In the genomic region with DNA sequence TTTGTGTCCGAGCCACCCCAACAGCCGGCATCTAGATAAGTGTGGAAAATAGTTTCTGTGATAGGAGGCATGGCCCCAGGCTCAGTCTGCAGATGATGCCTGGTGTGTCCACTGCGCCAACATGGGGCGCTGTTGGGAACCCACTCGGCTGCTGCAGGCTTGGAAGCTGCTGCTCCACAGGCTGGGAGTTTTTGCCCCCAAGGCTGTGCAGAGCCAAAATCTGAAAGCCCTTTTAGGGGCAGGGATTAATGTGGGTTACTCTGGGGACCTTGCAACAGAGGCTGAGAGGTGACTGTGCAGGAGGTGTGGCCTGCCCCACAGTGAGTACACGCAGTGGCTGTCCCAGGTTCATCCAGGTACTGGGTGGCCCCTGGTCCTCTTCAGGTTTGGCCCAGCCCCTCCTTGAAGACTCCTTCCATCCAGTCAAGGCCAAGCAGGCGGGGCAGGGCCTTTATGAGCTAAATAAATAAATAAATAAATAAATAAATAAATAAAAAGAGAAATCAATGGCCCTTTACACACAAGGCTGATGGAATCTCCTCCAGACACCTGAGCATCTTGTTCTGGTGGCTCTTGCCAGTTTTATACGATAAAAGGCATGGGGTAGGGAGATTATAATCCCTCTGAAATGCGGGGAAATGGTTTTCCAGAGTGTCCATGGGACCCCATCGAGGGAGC, we compare ENCODE assay signal across 19 cellular contexts.
DNase-seq lines count a peak whose midpoint lies in the region; TF ChIP-seq lines count a peak whose summit lies in the region.
"Had no signal": no experiment of that assay in that cellular context is flagged by ENCODE, and none has a peak within 500 bp of the region (broad histone marks: within the 10 kb centered on the region; RNA-seq: fewer than 3 reads in every experiment).

No MANE protein-coding gene starts in this region.

- no peak overlapping the region for H3K27ac ChIP-seq in tibial artery
- H3K27ac ChIP-seq: esophagus squamous epithelium, left lung, prostate gland, suprapubic skin had no signal

- H3K4me3 Mint-ChIP-seq in activated naive CD4-positive, alpha-beta T cell treated with anti-CD3 and anti-CD28 coated beads, Interleukin-2, amount 10 ng/mL, durations not matched to agents 7 days and 5 days, result no peak overlapping the region

- intact Hi-C loops in tibial artery (cut with DNase I; ENCODE audit: low total_unique reads), result no loop called here

- H3K36me3 ChIP-seq in tibial artery, result peaks cover 6 to 56% (median 18%) of the 10 kb centered on the region in 3 donors
- H3K36me3 ChIP-seq: prostate gland had no signal

- no peaks in the 10 kb centered on the region for H3K9me3 Mint-ChIP-seq in activated naive CD4-positive, alpha-beta T cell treated with anti-CD3 and anti-CD28 coated beads, Interleukin-2, amount 10 ng/mL, durations not matched to agents 7 days and 5 days

- H3K4me3 ChIP-seq in tibial artery, result no peak overlapping the region
- H3K4me3 ChIP-seq: esophagus squamous epithelium, left lung, prostate gland, suprapubic skin had no signal

- peaks cover 31% of the 10 kb centered on the region for H3K4me1 Mint-ChIP-seq in activated naive CD4-positive, alpha-beta T cell treated with anti-CD3 and anti-CD28 coated beads, Interleukin-2, amount 10 ng/mL, durations not matched to agents 7 days and 5 days

- no peaks in the 10 kb centered on the region for H3K27me3 Mint-ChIP-seq in activated naive CD4-positive, alpha-beta T cell treated with anti-CD3 and anti-CD28 coated beads, Interleukin-2, amount 10 ng/mL, durations not matched to agents 7 days and 5 days

- H3K27ac Mint-ChIP-seq in activated naive CD4-positive, alpha-beta T cell treated with anti-CD3 and anti-CD28 coated beads, Interleukin-2, amount 10 ng/mL, durations not matched to agents 7 days and 5 days, result peak overlapping the region; percentile 37

- peaks cover 0 to 37% (median 24%) of the 10 kb centered on the region in 4 donors for H3K4me1 ChIP-seq in tibial artery

- CTCF ChIA-PET in activated naive CD4-positive, alpha-beta T cell treated with anti-CD3 and anti-CD28 coated beads, Interleukin-2, amount 10 ng/mL, durations not matched to agents 7 days and 5 days (lab: Charles Lee), result interaction anchor here (1.2 kb wide), 1 partner anchor 79 kb away, joined by 3 read pairs; no protein-coding TSS in a partner anchor

- H3K36me3 Mint-ChIP-seq in activated naive CD4-positive, alpha-beta T cell treated with anti-CD3 and anti-CD28 coated beads, Interleukin-2, amount 10 ng/mL, durations not matched to agents 7 days and 5 days, result peaks cover 63% of the 10 kb centered on the region

- in situ Hi-C loops in SK-MEL-5 (cut with HindIII; ENCODE audit: low pct_unique_long_range_greater_than_20kb, low sequenced_read_pairs), result no loop called here

- no peaks in the 10 kb centered on the region for H3K27me3 ChIP-seq in tibial artery
- H3K27me3 ChIP-seq: esophagus squamous epithelium, left lung, suprapubic skin had no signal

- no peaks in the 10 kb centered on the region for H3K9me3 ChIP-seq in tibial artery
- H3K9me3 ChIP-seq: esophagus squamous epithelium, left lung, prostate gland, suprapubic skin had no signal

- TF ChIP-seq CTCF in tibial artery (IDR thresholded peaks at IDR 0.05), result no peak

- DNase-seq in activated naive CD4-positive, alpha-beta T cell treated with anti-CD3 and anti-CD28 coated beads, Interleukin-2, amount 10 ng/mL, durations not matched to agents 7 days and 5 days, result no peak
- no peak for DNase-seq in activated naive CD4-positive, alpha-beta T cell (lab: John Stamatoyannopoulos, UW)
- peak; percentile 32 for DNase-seq in SK-MEL-5 (ENCODE audit: low read depth, low spot score)
- peak; percentile 61 for DNase-seq in iPS-NIHi11 (ENCODE audit: low spot score)
- peak; percentile 19 to 56 for DNase-seq in tibial artery
- DNase-seq in OCI-M2 (lab: John Stamatoyannopoulos, UW; ENCODE audit: unreplicated experiment), result no peak
- no peak for DNase-seq in ureter (ENCODE audit: low spot score)
- no peak for DNase-seq in AG08395 (ENCODE audit: low spot score)
- DNase-seq: activated CD4-positive, alpha-beta T cell treated with anti-CD3 and anti-CD28 coated beads, Interleukin-2, amount 50 U/mL, for 1 hour; activated T-cell treated with anti-CD3 and anti-CD28 coated beads, Interleukin-2, amount 50 U/mL, for 48 hours; COR-L47; dermis blood vessel endothelial cell; esophagus squamous epithelium; left lung; NCI-H187; NCI-H526; stimulated activated CD4-positive, alpha-beta T cell treated with anti-CD3 and anti-CD28 coated beads, Interleukin-15, amount 100 ng/mL, for 24 hours had no signal

Comparison
In these comparisons a context has a peak if more than half of its experiments do, and no peak if none do; other contexts are left out.
1. DNase-seq: peak in SK-MEL-5 (single experiment), iPS-NIHi11 (single experiment) and tibial artery (2 of 2); none in activated naive CD4-positive, alpha-beta T cell treated with anti-CD3 and anti-CD28 coated beads, Interleukin-2, amount 10 ng/mL, durations not matched to agents 7 days and 5 days (single experiment), activated naive CD4-positive, alpha-beta T cell (0 of 4), OCI-M2 (single experiment), ureter (single experiment) and AG08395 (single experiment).